ENCODE assay signal across 23 cellular contexts in the genomic region with DNA sequence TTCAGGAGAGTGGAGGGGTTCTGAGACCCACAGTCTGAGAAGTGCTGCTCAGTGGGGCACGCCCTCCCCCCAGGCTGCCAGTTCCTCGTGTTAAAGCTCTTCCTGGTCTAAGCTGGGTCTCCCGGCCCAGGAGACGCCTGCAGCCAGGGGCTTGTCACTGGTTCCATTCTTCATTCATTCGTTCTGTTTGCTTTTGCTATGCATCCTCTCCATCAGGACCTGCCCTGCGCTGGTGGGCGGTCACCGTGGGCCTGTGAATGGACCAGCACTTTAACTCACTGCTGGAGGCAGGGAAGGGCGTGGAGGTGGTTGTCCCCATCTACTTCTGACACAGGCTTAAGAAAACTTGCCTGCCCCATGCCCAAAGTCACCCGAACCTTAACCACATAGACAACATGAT.
"Had no signal": no experiment of that assay in that cellular context is flagged by ENCODE, and none has a peak within 500 bp of the region (broad histone marks: within the 10 kb centered on the region; RNA-seq: fewer than 3 reads in every experiment).

No MANE protein-coding gene starts in this region.

- H3K4me3 ChIP-seq: hepatocyte, lung, ovary, right atrium auricular region, smooth muscle cell, thoracic aorta, transverse colon had no signal

- DNase-seq: cerebellar nuclear complex; dermis blood vessel endothelial cell; effector CD4-positive, alpha-beta T cell; endodermal cell; erythroblast; foreskin keratinocyte; kidney; left cardiac atrium; left ventricle myocardium superior; mesenchymal stem cell; naive B cell; ovary; stimulated activated CD4-positive, alpha-beta T cell treated with anti-CD3 and anti-CD28 coated beads, Interleukin-4, amount 100 ng/mL, for 1 hour; stimulated activated CD8-positive, alpha-beta memory T cell treated with anti-CD3 and anti-CD28 coated beads, Interleukin-4, amount 100 ng/mL, for 48 hours; stimulated activated naive CD8-positive, alpha-beta T cell treated with anti-CD3 and anti-CD28 coated beads, Interleukin-15, amount 100 ng/mL, for 72 hours; transverse colon had no signal

- H3K4me2 ChIP-seq: hepatocyte, smooth muscle cell had no signal

- H3K9me3 Mint-ChIP-seq: endodermal cell; naive B cell; stimulated activated memory B cell treated with anti-CD40 and anti-IgM and Interleukin-4, amounts not matched to agents 10 μg/mL and 1 μg/mL and 100 μg/mL, for 72 hours; stimulated activated naive CD8-positive, alpha-beta T cell treated with anti-CD3 and anti-CD28 coated beads, Interleukin-15, amount 100 ng/mL, for 72 hours had no signal

- H3K27ac ChIP-seq: foreskin keratinocyte, hepatocyte, neutrophil, ovary, right atrium auricular region, thoracic aorta, transverse colon had no signal

- H3K36me3 ChIP-seq: neutrophil, ovary, right atrium auricular region, thoracic aorta, transverse colon had no signal

- H3K4me3 Mint-ChIP-seq: endodermal cell; naive B cell; stimulated activated memory B cell treated with anti-CD40 and anti-IgM and Interleukin-4, amounts not matched to agents 10 μg/mL and 1 μg/mL and 100 μg/mL, for 72 hours; stimulated activated naive CD8-positive, alpha-beta T cell treated with anti-CD3 and anti-CD28 coated beads, Interleukin-15, amount 100 ng/mL, for 72 hours had no signal

- H3K36me3 Mint-ChIP-seq: naive B cell; stimulated activated memory B cell treated with anti-CD40 and anti-IgM and Interleukin-4, amounts not matched to agents 10 μg/mL and 1 μg/mL and 100 μg/mL, for 72 hours had no signal

- ATAC-seq: foreskin keratinocyte; left cardiac atrium; left ventricle myocardium superior; stimulated activated memory B cell treated with anti-CD40 and anti-IgM and Interleukin-4, amounts not matched to agents 10 μg/mL and 1 μg/mL and 100 μg/mL, for 72 hours; stimulated activated naive CD8-positive, alpha-beta T cell treated with anti-CD3 and anti-CD28 coated beads, Interleukin-15, amount 100 ng/mL, for 72 hours had no signal

- H3K4me1 ChIP-seq: foreskin keratinocyte, right atrium auricular region, transverse colon had no signal

- H3K9me3 ChIP-seq: neutrophil, ovary, right atrium auricular region, thoracic aorta, transverse colon had no signal

- H3K27ac Mint-ChIP-seq: endodermal cell; stimulated activated memory B cell treated with anti-CD40 and anti-IgM and Interleukin-4, amounts not matched to agents 10 μg/mL and 1 μg/mL and 100 μg/mL, for 72 hours had no signal

- H3K4me1 Mint-ChIP-seq: endodermal cell; stimulated activated memory B cell treated with anti-CD40 and anti-IgM and Interleukin-4, amounts not matched to agents 10 μg/mL and 1 μg/mL and 100 μg/mL, for 72 hours; stimulated activated naive CD8-positive, alpha-beta T cell treated with anti-CD3 and anti-CD28 coated beads, Interleukin-15, amount 100 ng/mL, for 72 hours had no signal

- H3K27me3 ChIP-seq: foreskin keratinocyte, hepatocyte, neutrophil, ovary, right atrium auricular region, transverse colon had no signal
